In genomic region chrX:11753668-11754067, GRCh38 we compare ENCODE assay signal across 8 cellular contexts.
"Had no signal": no experiment of that assay in that cellular context is flagged by ENCODE, and none has a peak within 500 bp of the region (broad histone marks: within the 10 kb centered on the region; RNA-seq: fewer than 3 reads in every experiment).

No MANE protein-coding gene starts in this region.

- H3K36me3 Mint-ChIP-seq: IgD-negative memory B cell had no signal

- FAIRE-seq: H1, H54, HTR-8/SVneo had no signal

- H3K27ac Mint-ChIP-seq: GM23338, H9 had no signal

- H3K9me3 Mint-ChIP-seq: GM23338, IgD-negative memory B cell had no signal

- H3K4me3 ChIP-seq: GM23338 had no signal

- H2AFZ ChIP-seq: GM23338 had no signal

- H3K4me3 Mint-ChIP-seq: GM23338, H9 had no signal

- ATAC-seq: GM23338 had no signal

- DNase-seq: H9, HCEC 1CT, KG1 had no signal

- H3K4me2 ChIP-seq: GM23338 had no signal
